ENCODE assay signal across 8 cellular contexts in the genomic region with DNA sequence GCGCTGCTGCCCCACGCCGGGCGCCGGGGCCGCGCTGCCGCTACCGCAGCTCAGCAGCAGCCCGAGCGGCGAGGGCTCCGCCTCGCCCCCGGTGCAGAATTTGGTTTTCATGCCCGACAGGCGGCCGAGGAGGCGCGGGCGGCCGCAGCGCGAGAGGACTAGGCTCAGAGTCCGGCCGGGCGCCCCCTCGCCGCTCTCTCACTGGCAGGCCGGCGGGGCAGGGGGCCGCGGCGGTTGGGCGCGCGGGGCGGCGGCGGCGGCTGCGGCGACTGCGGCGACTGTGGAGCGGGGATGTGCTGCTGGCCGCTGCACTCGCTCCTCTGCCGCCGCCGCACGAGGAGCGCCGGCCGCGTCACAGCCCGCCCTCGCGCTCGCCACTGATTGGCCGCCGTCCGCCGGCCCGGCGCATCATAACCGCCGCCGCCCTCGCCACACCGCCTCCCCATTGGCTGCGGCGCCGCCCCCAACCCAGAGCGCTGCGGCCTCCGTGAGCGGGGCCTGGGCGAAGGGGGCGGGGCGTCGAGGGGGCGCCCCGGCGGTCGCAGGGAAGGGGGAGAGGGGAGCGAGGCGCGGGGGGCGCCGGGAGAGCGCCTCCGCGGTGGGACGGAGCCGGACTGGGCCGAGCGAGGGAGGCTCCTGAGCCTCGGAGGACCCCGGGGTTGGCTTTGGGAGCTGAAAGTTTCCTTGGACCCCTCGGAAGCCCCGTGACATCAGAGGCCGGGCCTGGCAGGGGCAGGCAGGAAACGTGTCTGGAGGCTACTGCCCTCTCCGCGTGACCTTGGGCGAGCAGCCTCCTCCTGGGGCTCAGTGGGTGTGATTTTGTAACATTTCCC. TPM values are rescaled to one million over a fixed set of nuclear protein-coding genes. Genes with fewer than 3 reads are reported as not detected.
DNase-seq lines count a peak whose midpoint lies in the region; ATAC-seq and TF ChIP-seq lines count a peak whose summit lies in the region.

A gene (minus strand): TSS at position 322 of the 833 bp plus-strand sequence. CDS start 211 bp downstream, at position 111.

- H3K4me3 ChIP-seq in left ventricle myocardium inferior (peak within 1 kb of the TSS; percentile 76), psoas muscle (peak within 1 kb of the TSS; percentile 81)

- DNase-seq in NCI-H1436 treated with DMSO at 0.1 percent for 48 hours (lab: John Stamatoyannopoulos, UW) (peak; percentile 22), T-helper 2 cell (peak; percentile 72 to 91 (median 79)), amygdala (lab: John Stamatoyannopoulos, UW) (peak in 55 of 56 donors; percentile 55 to 95 (median 89)), left ventricle myocardium inferior (peak; percentile 94), psoas muscle (peak; percentile 95 to 97), ureter (ENCODE audit: low spot score) (peak; percentile 94)

- H3K27ac ChIP-seq in left ventricle myocardium inferior (replicated peaks), result peak within 1 kb of the TSS; percentile 99
- H3K27ac ChIP-seq in psoas muscle, result peak within 1 kb of the TSS; percentile 99

- intact Hi-C loops in left ventricle myocardium inferior (cut with micrococcal nuclease), result no loop called here
- intact Hi-C loops in psoas muscle (cut with DNase I), result loop anchor here in 1 of 2 donors (5.0 kb wide), 1 partner anchor 86 kb away; no protein-coding TSS in a partner anchor

- H3K36me3 ChIP-seq in left ventricle myocardium inferior (no peaks in the 10 kb centered on the region), psoas muscle (ENCODE audit: insufficient read depth in 1 of 2, low read depth in 1 of 2) (no peaks in the 10 kb centered on the region)

- ATAC-seq in GM18498 (IDR thresholded peaks at IDR 0.05; ENCODE audit: unreplicated experiment) (peak; percentile 91), HG02852 (IDR thresholded peaks at IDR 0.05; ENCODE audit: unreplicated experiment) (peak; percentile 82), psoas muscle (peak; percentile 95 to 97 (median 96))

- H3K9me3 ChIP-seq in left ventricle myocardium inferior (replicated peaks), result no peaks in the 10 kb centered on the region
- no peaks in the 10 kb centered on the region for H3K9me3 ChIP-seq in psoas muscle

- H3K4me1 ChIP-seq in left ventricle myocardium inferior (peaks cover 55% of the 10 kb centered on the region), psoas muscle (peaks cover 28% of the 10 kb centered on the region)

- peak; percentile 11 for TF ChIP-seq CTCF in left ventricle myocardium inferior (IDR thresholded peaks at IDR 0.05; ENCODE audit: borderline replicate concordance)
- no peak for TF ChIP-seq CTCF in psoas muscle (IDR thresholded peaks at IDR 0.05)

- H3K27me3 ChIP-seq in left ventricle myocardium inferior (ENCODE audit: low read depth) (no peaks in the 10 kb centered on the region), psoas muscle (ENCODE audit: insufficient read depth in 3 of 3, low read length in 2 of 3) (no peaks in the 10 kb centered on the region)

- WGBS in psoas muscle, 3 donors, result 1% methylated on average over 39 to 107 of the region's 107 CpGs

RNA-seq across cellular contexts. Expression of the gene that starts here (rescaled TPM):
- total RNA-seq in left ventricle myocardium inferior (8.7 TPM), psoas muscle (1 to 10 TPM; 3.6 to 6.9 (median 5.6) TPM), ureter (66.2 TPM)
- polyA plus RNA-seq in psoas muscle, result 10 to 100 TPM in 1 of 3 donors, 1 to 10 TPM in 2; 6.2 to 11.2 (median 6.9) TPM

Comparison
In these comparisons a context has a peak if more than half of its experiments do, and no peak if none do; other contexts are left out.
1. Peak in every context shown above with its lines: DNase-seq, ATAC-seq, H3K4me3 ChIP-seq and H3K27ac ChIP-seq.
2. DNase-seq: peak in every context shown above with its lines; median percentile 96 in psoas muscle; 94 in left ventricle myocardium inferior; 94 in ureter; 89 in amygdala; 79 in T-helper 2 cell; 22 in NCI-H1436 treated with DMSO at 0.1 percent for 48 hours.